Comparison of ENCODE assay signal across 10 cellular contexts in the genomic region with DNA sequence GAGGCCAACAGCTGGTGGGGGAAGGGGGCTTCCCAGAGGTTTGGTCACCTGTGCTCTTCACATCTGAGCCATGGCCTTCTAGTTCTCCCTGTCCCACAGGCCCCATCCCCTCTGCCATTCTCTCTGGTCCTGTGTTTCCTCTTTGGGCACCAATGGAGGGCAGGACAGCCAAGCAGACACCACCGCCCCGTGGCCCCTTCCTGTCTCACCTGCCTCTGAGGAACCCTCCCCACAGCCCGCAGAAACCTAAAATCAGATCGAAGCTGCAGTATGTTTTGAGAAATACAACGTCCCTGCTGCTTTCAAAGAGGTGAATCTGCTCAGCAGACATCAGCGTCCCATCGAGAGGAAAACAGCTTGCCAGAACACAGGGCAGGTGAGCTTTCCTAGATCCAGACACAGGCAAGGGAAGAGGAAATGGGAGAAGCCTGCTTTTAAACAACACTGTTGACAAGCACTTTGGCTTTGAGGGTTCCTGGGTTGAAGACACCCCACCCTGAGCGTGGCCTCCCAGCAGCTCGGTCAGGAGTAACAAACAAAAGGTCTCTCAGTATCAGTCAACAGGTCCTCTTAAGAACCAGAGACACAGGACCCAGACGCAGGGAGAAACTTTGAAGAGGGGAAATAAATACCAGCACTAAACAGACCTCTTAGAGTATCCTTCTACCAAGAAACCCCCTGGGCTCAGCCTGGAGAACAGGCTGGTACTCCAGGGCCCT. TPM values are rescaled to one million over a fixed set of nuclear protein-coding genes. Genes with fewer than 3 reads are reported as not detected.
A peak's percentile ranks its signal among the peaks of the same experiment; 100 is the strongest.
DNase-seq lines count a peak whose midpoint lies in the region; ATAC-seq and TF ChIP-seq lines count a peak whose summit lies in the region.
"Had no signal": no experiment of that assay in that cellular context is flagged by ENCODE, and none has a peak within 500 bp of the region (broad histone marks: within the 10 kb centered on the region; RNA-seq: fewer than 3 reads in every experiment).

No MANE protein-coding gene starts in this region.

- peak overlapping the region; percentile 89 to 97 (median 95) for H3K4me3 Mint-ChIP-seq in CD4-positive, alpha-beta memory T cell
- peak overlapping the region; percentile 94 for H3K4me3 Mint-ChIP-seq in activated naive CD4-positive, alpha-beta T cell treated with anti-CD3 and anti-CD28 coated beads, Interleukin-2, amount 50 U/mL, for 24 hours
- peak overlapping the region; percentile 89 for H3K4me3 Mint-ChIP-seq in natural killer cell treated with Interleukin-12 subunit alpha and Interleukin-12 subunit beta and Interleukin-15 and Interleukin-18, amount 100 ng/mL, for 72 hours

- no peaks in the 10 kb centered on the region for H3K9me3 Mint-ChIP-seq in CD4-positive, alpha-beta memory T cell
- no peaks in the 10 kb centered on the region for H3K9me3 Mint-ChIP-seq in activated naive CD4-positive, alpha-beta T cell treated with anti-CD3 and anti-CD28 coated beads, Interleukin-2, amount 50 U/mL, for 24 hours
- no peaks in the 10 kb centered on the region for H3K9me3 Mint-ChIP-seq in natural killer cell treated with Interleukin-12 subunit alpha and Interleukin-12 subunit beta and Interleukin-15 and Interleukin-18, amount 100 ng/mL, for 72 hours

- H3K4me1 ChIP-seq in CD4-positive, alpha-beta memory T cell (ENCODE audit: insufficient read depth, low read length): peaks cover 52% of the 10 kb centered on the region
- peaks cover 40% of the 10 kb centered on the region for H3K4me1 ChIP-seq in Panc1 (ENCODE audit: control insufficient read depth, insufficient read depth, low read length)

- no peak; the same call in 1 of the 2 replicates for TF ChIP-seq CTCF in Panc1 (IDR thresholded peaks at IDR 0.05)

- POLR2A ChIA-PET in CD4-positive, alpha-beta memory T cell (lab: Charles Lee; ENCODE audit: partially characterized antibody): interaction anchor here (0.5 to 13.2 kb wide), 20 partner anchors 8 to 1263 kb away, joined by 3 to 367 read pairs (median 5); a partner anchor contains a TSS
- POLR2A ChIA-PET in Panc1 (lab: Charles Lee): no interaction called here

- BruUV-seq in Panc1 (replicated peaks; lab: Mats Ljungman, UMichigan): no TSS peak

- H3K36me3 Mint-ChIP-seq in CD4-positive, alpha-beta memory T cell: peaks cover 13 to 28% of the 10 kb centered on the region in 2 donors
- peaks cover 1% of the 10 kb centered on the region for H3K36me3 Mint-ChIP-seq in activated naive CD4-positive, alpha-beta T cell treated with anti-CD3 and anti-CD28 coated beads, Interleukin-2, amount 50 U/mL, for 24 hours
- no peaks in the 10 kb centered on the region for H3K36me3 Mint-ChIP-seq in natural killer cell treated with Interleukin-12 subunit alpha and Interleukin-12 subunit beta and Interleukin-15 and Interleukin-18, amount 100 ng/mL, for 72 hours

- no peak for ATAC-seq in Panc1
- no peak for ATAC-seq in natural killer cell treated with Interleukin-12 subunit alpha and Interleukin-12 subunit beta and Interleukin-15 and Interleukin-18, amount 100 ng/mL, for 72 hours
- no peak for ATAC-seq in HG03196 (IDR thresholded peaks at IDR 0.05; ENCODE audit: unreplicated experiment)
- ATAC-seq in HG02884 (IDR thresholded peaks at IDR 0.05; ENCODE audit: unreplicated experiment): no peak
- ATAC-seq: pancreas had no signal

- peaks cover 5 to 7% of the 10 kb centered on the region in 2 donors for H3K27me3 Mint-ChIP-seq in CD4-positive, alpha-beta memory T cell
- no peaks in the 10 kb centered on the region for H3K27me3 Mint-ChIP-seq in activated naive CD4-positive, alpha-beta T cell treated with anti-CD3 and anti-CD28 coated beads, Interleukin-2, amount 50 U/mL, for 24 hours
- peaks cover 0 to 3% of the 10 kb centered on the region in 2 donors for H3K27me3 Mint-ChIP-seq in natural killer cell treated with Interleukin-12 subunit alpha and Interleukin-12 subunit beta and Interleukin-15 and Interleukin-18, amount 100 ng/mL, for 72 hours

- H3K4me1 Mint-ChIP-seq in CD4-positive, alpha-beta memory T cell: peaks cover 29 to 61% (median 41%) of the 10 kb centered on the region in 4 donors
- H3K4me1 Mint-ChIP-seq in activated naive CD4-positive, alpha-beta T cell treated with anti-CD3 and anti-CD28 coated beads, Interleukin-2, amount 50 U/mL, for 24 hours: peaks cover 44% of the 10 kb centered on the region
- peaks cover 24 to 37% of the 10 kb centered on the region in 2 donors for H3K4me1 Mint-ChIP-seq in natural killer cell treated with Interleukin-12 subunit alpha and Interleukin-12 subunit beta and Interleukin-15 and Interleukin-18, amount 100 ng/mL, for 72 hours (ENCODE audit: low read depth in 2 of 2)

- intact Hi-C loops in CD4-positive, alpha-beta memory T cell (cut with micrococcal nuclease): no loop called here
- intact Hi-C loops in Panc1 (cut with micrococcal nuclease; ENCODE audit: unreplicated experiment): no loop called here

- H3K27ac Mint-ChIP-seq in CD4-positive, alpha-beta memory T cell: peak overlapping the region; percentile 86 to 98 (median 93)
- H3K27ac Mint-ChIP-seq in activated naive CD4-positive, alpha-beta T cell treated with anti-CD3 and anti-CD28 coated beads, Interleukin-2, amount 50 U/mL, for 24 hours: peak overlapping the region; percentile 93
- peak overlapping the region; percentile 57 to 77 for H3K27ac Mint-ChIP-seq in natural killer cell treated with Interleukin-12 subunit alpha and Interleukin-12 subunit beta and Interleukin-15 and Interleukin-18, amount 100 ng/mL, for 72 hours

- CTCF ChIA-PET in CD4-positive, alpha-beta memory T cell (lab: Charles Lee; ENCODE audit: partially characterized antibody): interaction anchor here (0.9 to 4.2 kb wide), 9 partner anchors 16 to 112 kb away, joined by 3 to 40 read pairs (median 5); a partner anchor contains a TSS
- CTCF ChIA-PET in Panc1 (lab: Charles Lee): interaction anchor here (0.5 kb wide), 1 partner anchor 387 kb away, joined by 3 read pairs; no protein-coding TSS in a partner anchor

- H3K36me3 ChIP-seq in CD4-positive, alpha-beta memory T cell (ENCODE audit: insufficient read depth, low read length): peaks cover 35% of the 10 kb centered on the region
- H3K36me3 ChIP-seq in Panc1 (ENCODE audit: control insufficient read depth, insufficient read depth, low read length): no peaks in the 10 kb centered on the region; the same call in 1 of the 2 replicates

- in situ Hi-C loops in Panc1 (cut with HindIII; ENCODE audit: low pct_unique_long_range_greater_than_20kb, low sequenced_read_pairs): no loop called here

- DNase-seq in CD4-positive, alpha-beta memory T cell: peak; percentile 64 to 76 (median 65)
- DNase-seq in Panc1 (ENCODE audit: low read depth, low spot score) (no peak), NCI-H526 (lab: John Stamatoyannopoulos, UW) (no peak), NCI-H748 (lab: John Stamatoyannopoulos, UW; ENCODE audit: unreplicated experiment) (no peak)
- no peak for DNase-seq in natural killer cell treated with Interleukin-12 subunit alpha and Interleukin-12 subunit beta and Interleukin-15 and Interleukin-18, amount 100 ng/mL, for 72 hours (ENCODE audit: low spot score)
- DNase-seq: NCI-H510A treated with DMSO at 0.1 percent for 48 hours, pancreas had no signal

- H3K27ac ChIP-seq in CD4-positive, alpha-beta memory T cell (ENCODE audit: low read depth, low read length): peak overlapping the region; percentile 86
- peak overlapping the region; percentile 87; the same call in 1 of the 2 replicates for H3K27ac ChIP-seq in Panc1 (ENCODE audit: low read length)
- H3K27ac ChIP-seq: pancreas had no signal

- H3K27me3 ChIP-seq in CD4-positive, alpha-beta memory T cell (ENCODE audit: insufficient read depth, low read length): peaks cover 3% of the 10 kb centered on the region
- H3K27me3 ChIP-seq in Panc1 (ENCODE audit: control insufficient read depth, insufficient read depth, low read length): no peaks in the 10 kb centered on the region
- H3K27me3 ChIP-seq: pancreas had no signal

- H3K4me3 ChIP-seq in CD4-positive, alpha-beta memory T cell (ENCODE audit: low read length in 2 of 2): peak overlapping the region; percentile 31 to 96
- H3K4me3 ChIP-seq in Panc1 (ENCODE audit: low read depth in 2 of 2, low read length in 2 of 2): peak overlapping the region in 1 of 2 experiments; percentile 70; a peak in 2 of 4 replicates

- H3K9me3 ChIP-seq in CD4-positive, alpha-beta memory T cell (ENCODE audit: control insufficient read depth in 1 of 2, low read length in 2 of 2): no peaks in the 10 kb centered on the region
- H3K9me3 ChIP-seq in Panc1 (ENCODE audit: control insufficient read depth, insufficient read depth, low read depth, low read length): no peaks in the 10 kb centered on the region
- H3K9me3 ChIP-seq: pancreas had no signal

RNA-seq across cellular contexts. Expression of a gene that starts 2.3 kb away (rescaled TPM):
- total RNA-seq in CD4-positive, alpha-beta memory T cell: 10 to 100 TPM; 88.9 to 93.7 TPM
- 10 to 100 TPM; 10.6 to 24.4 TPM for polyA plus RNA-seq in CD4-positive, alpha-beta memory T cell
- total RNA-seq in Panc1 (2021; ENCODE audit: unreplicated experiment): 35.9 TPM
- polyA plus RNA-seq in Panc1 (2012; ENCODE audit: insufficient read length): 26.7 TPM
- 10 to 100 TPM; 37.7 to 70.5 TPM for total RNA-seq in natural killer cell treated with Interleukin-12 subunit alpha and Interleukin-12 subunit beta and Interleukin-15 and Interleukin-18, amount 100 ng/mL, for 72 hours

RNA-seq across cellular contexts. Expression of a gene that starts 6.0 kb away (rescaled TPM):
- total RNA-seq in CD4-positive, alpha-beta memory T cell: not detected
- not detected for polyA plus RNA-seq in CD4-positive, alpha-beta memory T cell
- total RNA-seq in Panc1 (2021; ENCODE audit: unreplicated experiment): not detected
- not detected for polyA plus RNA-seq in Panc1 (2012; ENCODE audit: insufficient read length)
- not detected for total RNA-seq in natural killer cell treated with Interleukin-12 subunit alpha and Interleukin-12 subunit beta and Interleukin-15 and Interleukin-18, amount 100 ng/mL, for 72 hours

RNA-seq across cellular contexts. Expression of a gene that starts 32.1 kb away (rescaled TPM):
- total RNA-seq in CD4-positive, alpha-beta memory T cell: 100 to 1,000 TPM; 170 to 173 TPM
- polyA plus RNA-seq in CD4-positive, alpha-beta memory T cell: 10 to 100 TPM; 59.6 to 66.1 TPM
- total RNA-seq in Panc1 (2021; ENCODE audit: unreplicated experiment): 20.1 TPM
- polyA plus RNA-seq in Panc1 (2012; ENCODE audit: insufficient read length): 14.8 TPM
- 100 to 1,000 TPM in 1 of 2 donors, 10 to 100 TPM in 1; 93.2 to 118 TPM for total RNA-seq in natural killer cell treated with Interleukin-12 subunit alpha and Interleukin-12 subunit beta and Interleukin-15 and Interleukin-18, amount 100 ng/mL, for 72 hours

RNA-seq across cellular contexts. Expression of a gene that starts 48.0 kb away (rescaled TPM):
- total RNA-seq in CD4-positive, alpha-beta memory T cell: 10 to 100 TPM; 26.6 to 31.6 TPM
- polyA plus RNA-seq in CD4-positive, alpha-beta memory T cell: 1 to 10 TPM in 1 of 2 donors, not detected in 1; 2.0 TPM
- 41.2 TPM for total RNA-seq in Panc1 (2021; ENCODE audit: unreplicated experiment)
- polyA plus RNA-seq in Panc1 (2012; ENCODE audit: insufficient read length): 69.7 TPM
- 1 to 10 TPM; 5.5 to 6.9 TPM for total RNA-seq in natural killer cell treated with Interleukin-12 subunit alpha and Interleukin-12 subunit beta and Interleukin-15 and Interleukin-18, amount 100 ng/mL, for 72 hours

Comparison
In these comparisons a context has a peak if more than half of its experiments do, and no peak if none do; other contexts are left out.
1. DNase-seq: peak in CD4-positive, alpha-beta memory T cell (5 of 5); none in Panc1 (single experiment), natural killer cell treated with Interleukin-12 subunit alpha and Interleukin-12 subunit beta and Interleukin-15 and Interleukin-18, amount 100 ng/mL, for 72 hours (single experiment), NCI-H526 (0 of 2) and NCI-H748 (single experiment).
2. Peak in every context shown above with its lines, with median percentiles within 50 percentile points of each other: H3K27ac Mint-ChIP-seq and H3K4me3 Mint-ChIP-seq.